In genomic region chr2:9276074-9276473, GRCh38 we compare ENCODE assay signal across 20 cellular contexts.
DNase-seq lines count a peak whose midpoint lies in the region; ATAC-seq and TF ChIP-seq lines count a peak whose summit lies in the region.
"Had no signal": no experiment of that assay in that cellular context is flagged by ENCODE, and none has a peak within 500 bp of the region (broad histone marks: within the 10 kb centered on the region; RNA-seq: fewer than 3 reads in every experiment).

No MANE protein-coding gene starts in this region.

- no peaks in the 10 kb centered on the region for H3K9me3 ChIP-seq in upper lobe of right lung
- no peaks in the 10 kb centered on the region for H3K9me3 ChIP-seq in CD8-positive, alpha-beta T cell (ENCODE audit: low read length)

- H3K9me2 ChIP-seq in GM23338 (ENCODE audit: insufficient read depth), result no peaks in the 10 kb centered on the region

- no peaks in the 10 kb centered on the region for H3K36me3 ChIP-seq in GM23338 (ENCODE audit: insufficient read depth)
- no peaks in the 10 kb centered on the region for H3K36me3 ChIP-seq in upper lobe of right lung
- no peaks in the 10 kb centered on the region for H3K36me3 ChIP-seq in CD8-positive, alpha-beta T cell (ENCODE audit: insufficient read depth, low read length)

- intact Hi-C loops in upper lobe of right lung (cut with DNase I), result no loop called here
- intact Hi-C loops in CD8-positive, alpha-beta T cell (cut with DNase I, micrococcal nuclease), result no loop called here

- H2AFZ ChIP-seq in GM23338, result no peak overlapping the region

- H3K79me2 ChIP-seq in GM23338 (replicated peaks; ENCODE audit: insufficient read depth), result peaks cover 50% of the 10 kb centered on the region

- H3K27me3 Mint-ChIP-seq in GM23338 (ENCODE audit: insufficient read depth, low read depth, poor library complexity), result peaks cover 6% of the 10 kb centered on the region
- H3K27me3 Mint-ChIP-seq in HFFc6 (ENCODE audit: insufficient read depth), result peaks cover 2% of the 10 kb centered on the region
- peaks cover 7% of the 10 kb centered on the region for H3K27me3 Mint-ChIP-seq in endothelial cell (ENCODE audit: unreplicated experiment)
- no peaks in the 10 kb centered on the region for H3K27me3 Mint-ChIP-seq in progenitor cell of endocrine pancreas
- peaks cover 7% of the 10 kb centered on the region for H3K27me3 Mint-ChIP-seq in CD8-positive, alpha-beta T cell (ENCODE audit: low read depth)

- peaks cover 24% of the 10 kb centered on the region for H3K4me1 ChIP-seq in GM23338 (ENCODE audit: insufficient read depth)
- H3K4me1 ChIP-seq in upper lobe of right lung, result peaks cover 15% of the 10 kb centered on the region
- H3K4me1 ChIP-seq in CD8-positive, alpha-beta T cell (ENCODE audit: insufficient read depth, low read length), result no peaks in the 10 kb centered on the region

- no peak for DNase-seq in GM23338 (ENCODE audit: low spot score)
- no peak for DNase-seq in HFFc6
- DNase-seq in endothelial cell (ENCODE audit: low spot score), result no peak
- DNase-seq in progenitor cell of endocrine pancreas (ENCODE audit: low spot score, unreplicated experiment), result no peak
- DNase-seq in NOMO-1 treated with dmso at 0.1 percent for 144 hours (lab: John Stamatoyannopoulos, UW; ENCODE audit: unreplicated experiment), result no peak
- no peak for DNase-seq in upper lobe of right lung
- DNase-seq in CD8-positive, alpha-beta T cell, result no peak
- DNase-seq: Calu3, DMS79 treated with DMSO at 0.1 percent for 48 hours, GF-D8, NCI-H1092, NCI-H1417 treated with DMSO at 0.1 percent for 48 hours, NCI-H1694 treated with DMSO at 0.1 percent for 48 hours, NCI-H2081, NCI-H2227 treated with DMSO at 0.1 percent for 48 hours, NCI-H526 treated with DMSO at 0.1 percent for 48 hours, SIG-M5 had no signal

- H3K4me3 Mint-ChIP-seq in GM23338 (no peak overlapping the region), HFFc6 (no peak overlapping the region), endothelial cell (ENCODE audit: unreplicated experiment) (no peak overlapping the region), progenitor cell of endocrine pancreas (ENCODE audit: low read depth) (no peak overlapping the region)
- no peak overlapping the region for H3K4me3 Mint-ChIP-seq in CD8-positive, alpha-beta T cell
- H3K4me3 Mint-ChIP-seq: CD14-positive monocyte had no signal

- H3K27ac Mint-ChIP-seq in GM23338 (peak overlapping the region; percentile 30; the same call in 1 of the 2 replicates), HFFc6 (peak overlapping the region; percentile 24; the same call in 1 of the 2 replicates), endothelial cell (ENCODE audit: unreplicated experiment) (peak overlapping the region; percentile 43), progenitor cell of endocrine pancreas (peak overlapping the region; percentile 85)
- no peak overlapping the region for H3K27ac Mint-ChIP-seq in CD8-positive, alpha-beta T cell
- H3K27ac Mint-ChIP-seq: CD14-positive monocyte had no signal

- no peaks in the 10 kb centered on the region for H3K9me3 Mint-ChIP-seq in GM23338
- peaks cover 22% of the 10 kb centered on the region for H3K9me3 Mint-ChIP-seq in HFFc6
- H3K9me3 Mint-ChIP-seq in endothelial cell (ENCODE audit: unreplicated experiment), result no peaks in the 10 kb centered on the region
- H3K9me3 Mint-ChIP-seq in progenitor cell of endocrine pancreas (ENCODE audit: low read depth), result peaks cover 18% of the 10 kb centered on the region
- H3K9me3 Mint-ChIP-seq in CD8-positive, alpha-beta T cell, result peaks cover 4% of the 10 kb centered on the region

- 0 out of 2 replicates have a peak overlapping the region, but pooled peaks have one; percentile 63 for H3K27ac ChIP-seq in GM23338 (ENCODE audit: low read depth)
- no peak overlapping the region for H3K27ac ChIP-seq in upper lobe of right lung
- no peak overlapping the region for H3K27ac ChIP-seq in CD8-positive, alpha-beta T cell (ENCODE audit: low read depth, low read length)
- H3K27ac ChIP-seq: HL-60, SK-N-MC had no signal

- H3K27me3 ChIP-seq in GM23338 (ENCODE audit: insufficient read depth) (no peaks in the 10 kb centered on the region), upper lobe of right lung (no peaks in the 10 kb centered on the region)
- no peaks in the 10 kb centered on the region for H3K27me3 ChIP-seq in CD8-positive, alpha-beta T cell (ENCODE audit: insufficient read depth, low read length)

- TF ChIP-seq CTCF in GM23338 (conservative IDR thresholded peaks at IDR 0.05; ENCODE audit: low read depth in 2 of 2) (no peak), HFFc6 (IDR thresholded peaks at IDR 0.05) (no peak), endothelial cell (IDR thresholded peaks at IDR 0.05; ENCODE audit: unreplicated experiment) (no peak), progenitor cell of endocrine pancreas (IDR thresholded peaks at IDR 0.05; ENCODE audit: unreplicated experiment) (no peak), upper lobe of right lung (IDR thresholded peaks at IDR 0.05) (no peak)
- TF ChIP-seq CTCF in CD8-positive, alpha-beta T cell (IDR thresholded peaks at IDR 0.05), result no peak

- H3K4me3 ChIP-seq in GM23338 (no peak overlapping the region), upper lobe of right lung (no peak overlapping the region)
- no peak overlapping the region for H3K4me3 ChIP-seq in CD8-positive, alpha-beta T cell (ENCODE audit: low read depth, low read length)
- H3K4me3 ChIP-seq: SK-N-MC had no signal

- POLR2A ChIA-PET in CD8-positive, alpha-beta T cell (lab: Charles Lee), result no interaction called here

- H4K20me1 ChIP-seq in GM23338 (replicated peaks; ENCODE audit: insufficient read depth), result peaks cover 5% of the 10 kb centered on the region

- ATAC-seq in GM23338 (peak; percentile 56), upper lobe of right lung (no peak)
- ATAC-seq in CD8-positive, alpha-beta T cell, result no peak

- no peak overlapping the region for H3K4me2 ChIP-seq in GM23338

- H3K36me3 Mint-ChIP-seq in GM23338 (ENCODE audit: low read depth) (peaks cover 3% of the 10 kb centered on the region; the same call in 2 of the 3 replicates), HFFc6 (ENCODE audit: low read depth) (peaks cover 37% of the 10 kb centered on the region), endothelial cell (ENCODE audit: low read depth, unreplicated experiment) (peaks cover 8% of the 10 kb centered on the region), progenitor cell of endocrine pancreas (ENCODE audit: insufficient read depth) (peaks cover 17% of the 10 kb centered on the region)
- no peaks in the 10 kb centered on the region for H3K36me3 Mint-ChIP-seq in CD8-positive, alpha-beta T cell
- H3K36me3 Mint-ChIP-seq: CD14-positive monocyte had no signal

- CTCF ChIA-PET in CD8-positive, alpha-beta T cell (lab: Charles Lee), result no interaction called here

- H3K4me1 Mint-ChIP-seq in GM23338, result peaks cover 40% of the 10 kb centered on the region
- peaks cover 49% of the 10 kb centered on the region for H3K4me1 Mint-ChIP-seq in HFFc6 (ENCODE audit: low read depth)
- H3K4me1 Mint-ChIP-seq in endothelial cell (ENCODE audit: unreplicated experiment), result peaks cover 33% of the 10 kb centered on the region
- H3K4me1 Mint-ChIP-seq in progenitor cell of endocrine pancreas (ENCODE audit: low read depth), result peaks cover 28% of the 10 kb centered on the region
- H3K4me1 Mint-ChIP-seq in CD8-positive, alpha-beta T cell (ENCODE audit: low read depth), result no peaks in the 10 kb centered on the region

- 0 out of 2 replicates have a peak, but pooled peaks cover 3% of the 10 kb centered on the region for H3F3A ChIP-seq in GM23338 (replicated peaks; ENCODE audit: low read depth)

TF ChIP-seq in GM23338, 12 proteins besides CTCF, POLR2A, EP300 and RAD21:
- TF ChIP-seq EZH2 (IDR thresholded peaks at IDR 0.05; ENCODE audit: low read depth, unreplicated experiment), result no peak
- no peak for TF ChIP-seq NANOG (IDR thresholded peaks at IDR 0.05; ENCODE audit: borderline replicate concordance)
- no peak for TF ChIP-seq EZH2phosphoT487 (IDR thresholded peaks at IDR 0.05; ENCODE audit: unreplicated experiment)
